Comparison of ENCODE assay signal across 16 cellular contexts in genomic region chr10:130174343-130174742, GRCh38.
"Had no signal": no experiment of that assay in that cellular context is flagged by ENCODE, and none has a peak within 500 bp of the region (broad histone marks: within the 10 kb centered on the region; RNA-seq: fewer than 3 reads in every experiment).

No MANE protein-coding gene starts in this region.

- DNase-seq: activated CD4-positive, alpha-beta T cell treated with anti-CD3 and anti-CD28 coated beads for 4 hours; activated effector memory CD4-positive, alpha-beta T cell treated with Interleukin-2 at 50 U/mL for 16 hours; brain microvascular endothelial cell; foreskin melanocyte; head of caudate nucleus; naive B cell; stimulated activated CD4-positive, alpha-beta T cell treated with anti-CD3 and anti-CD28 coated beads, Interleukin-2, amount 100 ng/mL, for 48 hours; substantia nigra; transverse colon had no signal

- H3K4me1 ChIP-seq: transverse colon, vagina had no signal

- H3K9me3 ChIP-seq: esophagus muscularis mucosa, neutrophil, transverse colon, vagina had no signal

- H3K4me3 ChIP-seq: coronary artery, esophagus muscularis mucosa, transverse colon, vagina had no signal

- H3K27me3 ChIP-seq: brain microvascular endothelial cell, esophagus muscularis mucosa, neutrophil, transverse colon, vagina had no signal

- ATAC-seq: stimulated activated memory B cell treated with anti-CD40 and anti-IgM and Interleukin-4, amounts not matched to agents 10 μg/mL and 1 μg/mL and 100 μg/mL, for 72 hours had no signal

- H3K27ac Mint-ChIP-seq: activated naive CD4-positive, alpha-beta T cell treated with anti-CD3 and anti-CD28 coated beads, Interleukin-2, amount 50 U/mL, for 24 hours; stimulated activated memory B cell treated with anti-CD40 and anti-IgM and Interleukin-4, amounts not matched to agents 10 μg/mL and 1 μg/mL and 100 μg/mL, for 72 hours had no signal

- H3K4me3 Mint-ChIP-seq: activated naive CD4-positive, alpha-beta T cell treated with anti-CD3 and anti-CD28 coated beads, Interleukin-2, amount 50 U/mL, for 24 hours; central memory CD8-positive, alpha-beta T cell; naive B cell; stimulated activated memory B cell treated with anti-CD40 and anti-IgM and Interleukin-4, amounts not matched to agents 10 μg/mL and 1 μg/mL and 100 μg/mL, for 72 hours had no signal

- H3K9me3 Mint-ChIP-seq: activated naive CD4-positive, alpha-beta T cell treated with anti-CD3 and anti-CD28 coated beads, Interleukin-2, amount 50 U/mL, for 24 hours; central memory CD8-positive, alpha-beta T cell; naive B cell; stimulated activated memory B cell treated with anti-CD40 and anti-IgM and Interleukin-4, amounts not matched to agents 10 μg/mL and 1 μg/mL and 100 μg/mL, for 72 hours had no signal

- H3K27me3 Mint-ChIP-seq: activated naive CD4-positive, alpha-beta T cell treated with anti-CD3 and anti-CD28 coated beads, Interleukin-2, amount 50 U/mL, for 24 hours; central memory CD8-positive, alpha-beta T cell; naive B cell; stimulated activated memory B cell treated with anti-CD40 and anti-IgM and Interleukin-4, amounts not matched to agents 10 μg/mL and 1 μg/mL and 100 μg/mL, for 72 hours had no signal

- H3K27ac ChIP-seq: brain microvascular endothelial cell, coronary artery, esophagus muscularis mucosa, neutrophil, transverse colon, vagina had no signal
